2 cellular contexts compared by ENCODE assay signal in genomic region chr11:36365937-36366336, GRCh38.
TF ChIP-seq lines count a peak whose summit lies in the region.

No MANE protein-coding gene starts in this region.

TF ChIP-seq in liver, 16 proteins besides CTCF, POLR2A, EP300 and RAD21:
- TF ChIP-seq TAF1 (conservative IDR thresholded peaks at IDR 0.05) (no peak), FOXA2 (IDR thresholded peaks at IDR 0.05) (no peak), ATF3 (IDR thresholded peaks at IDR 0.05) (no peak), HNF4G (IDR thresholded peaks at IDR 0.05) (no peak), NR2F2 (IDR thresholded peaks at IDR 0.05) (peak; percentile 22), ZBTB33 (IDR thresholded peaks at IDR 0.05) (no peak), HNF4A (conservative IDR thresholded peaks at IDR 0.05) (no peak), GABPA (IDR thresholded peaks at IDR 0.05 in 1 of 2, conservative IDR thresholded peaks at IDR 0.05 in 1 of 2) (no peak)

TF ChIP-seq in HepG2, 621 proteins besides CTCF, POLR2A, EP300 and RAD21:
- TF ChIP-seq ZNF546 (CRISPR knock-in tag; conservative IDR thresholded peaks at IDR 0.05) = no peak
- TF ChIP-seq TCF7 (IDR thresholded peaks at IDR 0.05; ENCODE audit: low read depth) = no peak
- no peak for TF ChIP-seq ETS1 (CRISPR knock-in tag; IDR thresholded peaks at IDR 0.05)
- TF ChIP-seq CREBL2 (CRISPR knock-in tag; IDR thresholded peaks at IDR 0.05; ENCODE audit: borderline replicate concordance) = no peak
